ENCODE assay signal across 1 cellular context in the genomic region with DNA sequence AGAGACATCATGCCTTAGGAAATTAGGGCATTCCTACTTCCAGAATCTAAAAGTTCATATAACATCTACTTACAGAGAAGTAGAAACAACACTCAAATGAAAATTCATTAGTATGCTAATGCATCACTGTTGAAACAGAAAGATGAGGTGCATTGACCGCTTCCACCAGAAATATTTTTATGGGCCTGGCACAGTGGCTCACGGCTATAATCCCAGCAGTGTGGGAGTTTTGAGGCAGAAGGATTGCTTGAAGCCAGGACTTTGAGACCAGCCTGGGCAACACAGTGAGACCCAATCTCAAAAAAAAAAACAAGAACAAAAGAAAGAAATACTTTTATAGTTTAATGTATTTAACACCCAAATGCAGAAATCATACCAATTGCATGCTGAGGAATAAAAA.
A peak's percentile ranks its signal among the peaks of the same experiment; 100 is the strongest.
TF ChIP-seq lines count a peak whose summit lies in the region.

No MANE protein-coding gene starts in this region.

TF ChIP-seq in K562, 482 proteins besides CTCF, POLR2A, EP300 and RAD21:
- TF ChIP-seq ZNF445 (CRISPR knock-in tag; IDR thresholded peaks at IDR 0.05; ENCODE audit: low read depth) (no peak), PTTG1 (tag; IDR thresholded peaks at IDR 0.05; ENCODE audit: low read depth) (no peak), ZFP1 (CRISPR knock-in tag; IDR thresholded peaks at IDR 0.05) (no peak), HMGN3 (IDR thresholded peaks at IDR 0.05; ENCODE audit: borderline replicate concordance, extremely low read depth, insufficient read length, low read depth, low read length) (no peak), KDM5B (IDR thresholded peaks at IDR 0.05; ENCODE audit: insufficient replicate concordance, low read depth, low read length) (no peak), ZNF121 (CRISPR knock-in tag; conservative IDR thresholded peaks at IDR 0.05) (peak; percentile 31; the same call in 1 of the 2 replicates), NRF1 (conservative IDR thresholded peaks at IDR 0.05 in 1 of 2, IDR thresholded peaks at IDR 0.05 in 1 of 2) (no peak), PCBP1 (IDR thresholded peaks at IDR 0.05; ENCODE audit: low read depth, low read length, poor library complexity, severe bottlenecking) (no peak), GTF2F1 (IDR thresholded peaks at IDR 0.05; ENCODE audit: low read depth, low read length) (no peak), ZFP36 (IDR thresholded peaks at IDR 0.05; ENCODE audit: low read depth, low read length, partially characterized antibody) (no peak), MIER1 (IDR thresholded peaks at IDR 0.05; ENCODE audit: low read depth) (0 out of 2 replicates have a peak, but pooled peaks have one; percentile 7)
- TF ChIP-seq, protein P1, sequence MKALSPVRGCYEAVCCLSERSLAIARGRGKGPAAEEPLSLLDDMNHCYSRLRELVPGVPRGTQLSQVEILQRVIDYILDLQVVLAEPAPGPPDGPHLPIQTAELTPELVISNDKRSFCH (CRISPR knock-in tag; IDR thresholded peaks at IDR 0.05), result no peak
- TF ChIP-seq, protein P1 (tag; IDR thresholded peaks at IDR 0.05), result no peak
TF ChIP-seq in K562: peak in this region for 2.
